ENCODE assay signal across 33 cellular contexts in the genomic region with DNA sequence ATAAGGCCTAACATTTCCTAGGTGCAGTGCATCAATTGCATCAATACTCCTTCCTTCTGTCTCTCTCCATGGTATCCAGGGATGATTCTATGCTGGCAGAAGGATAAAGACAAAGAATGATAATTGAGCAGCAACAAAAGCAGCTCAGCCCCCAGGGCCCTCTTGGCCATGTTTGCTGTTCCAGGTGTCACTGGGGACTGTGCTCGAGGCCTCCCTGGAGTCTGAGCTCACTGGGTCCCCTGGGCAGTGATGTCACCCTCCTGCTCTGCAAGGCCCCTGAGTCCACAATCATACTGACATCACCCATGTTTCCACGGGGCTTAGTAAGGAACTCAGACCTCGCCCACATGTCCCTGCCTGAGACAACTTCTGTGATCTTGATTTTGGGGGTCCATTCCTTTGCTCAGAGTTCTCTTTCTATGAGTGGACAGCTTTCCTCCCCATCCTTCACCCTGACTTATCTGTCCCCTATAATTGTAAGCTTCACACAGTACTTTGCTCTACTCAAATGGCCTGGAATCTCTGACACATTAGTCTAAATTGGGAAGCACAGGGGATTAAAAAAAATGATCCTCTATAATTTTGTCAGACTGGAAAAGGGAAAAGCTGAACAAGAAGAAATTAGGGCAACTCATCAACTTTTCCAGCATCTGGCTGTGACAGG. TPM values are rescaled to one million over a fixed set of nuclear protein-coding genes. Genes with fewer than 3 reads are reported as not detected.
A peak's percentile ranks its signal among the peaks of the same experiment; 100 is the strongest.
DNase-seq lines count a peak whose midpoint lies in the region; ATAC-seq, FAIRE-seq and TF ChIP-seq lines count a peak whose summit lies in the region.
"Had no signal": no experiment of that assay in that cellular context is flagged by ENCODE, and none has a peak within 500 bp of the region (broad histone marks: within the 10 kb centered on the region; RNA-seq: fewer than 3 reads in every experiment).

No MANE protein-coding gene starts in this region.

- intact Hi-C loops in GM12878 (cut with micrococcal nuclease; ENCODE audit: unreplicated experiment), result no loop called here

- H3K79me2 ChIP-seq in GM12878 (ENCODE audit: control insufficient read depth, insufficient read depth, low read length) (no peaks in the 10 kb centered on the region), trophoblast cell (ENCODE audit: control insufficient read depth, insufficient read depth, low read length, poor library complexity) (no peaks in the 10 kb centered on the region)

- in situ Hi-C loops in GM12878 (cut with MboI), result no loop called here

- no peak overlapping the region for H2BK5ac ChIP-seq in trophoblast cell (ENCODE audit: low read depth, low read length, poor library complexity)

- H3K18ac ChIP-seq in trophoblast cell (ENCODE audit: low read length), result no peak overlapping the region

- no peaks in the 10 kb centered on the region for H3K9me3 ChIP-seq in GM12878 (replicated peaks; ENCODE audit: control insufficient read depth, insufficient read depth, low read length)
- no peaks in the 10 kb centered on the region for H3K9me3 ChIP-seq in trophoblast cell (ENCODE audit: insufficient read depth, low read depth, low read length)
- H3K9me3 ChIP-seq in upper lobe of left lung, result no peaks in the 10 kb centered on the region
- H3K9me3 ChIP-seq: pancreas, upper lobe of right lung had no signal

- no peak overlapping the region for H2BK120ac ChIP-seq in trophoblast cell (ENCODE audit: insufficient read depth, low read length, poor library complexity)

- H3K23ac ChIP-seq in trophoblast cell (ENCODE audit: low read length), result no peak overlapping the region

- H3K4me1 ChIP-seq in GM12878 (ENCODE audit: control insufficient read depth, insufficient read depth, low read length), result peaks cover 6% of the 10 kb centered on the region; the same call in 1 of the 2 replicates
- no peaks in the 10 kb centered on the region for H3K4me1 ChIP-seq in trophoblast cell (ENCODE audit: control insufficient read depth in 1 of 2, insufficient read depth in 2 of 2, low read length in 2 of 2)
- no peaks in the 10 kb centered on the region for H3K4me1 ChIP-seq in upper lobe of left lung
- H3K4me1 ChIP-seq: gastroesophageal sphincter, pancreas, upper lobe of right lung had no signal

- no peak overlapping the region for H3K4ac ChIP-seq in trophoblast cell (ENCODE audit: low read depth, low read length)

- SMC1A ChIA-PET in GM12878 (lab: Charles Lee; ENCODE audit: uncharacterized antibody, unreplicated experiment), result interaction anchor here (0.6 kb wide), 1 partner anchor 165 kb away, joined by 4 read pairs; no protein-coding TSS in a partner anchor

- TF ChIP-seq EP300 in GM12878 (IDR thresholded peaks at IDR 0.05; ENCODE audit: borderline replicate concordance in 1 of 2, control insufficient read depth in 1 of 2, low read depth in 2 of 2, low read length in 2 of 2) (no peak), upper lobe of left lung (IDR thresholded peaks at IDR 0.05) (no peak)

- H3K27me3 Mint-ChIP-seq in activated T-cell treated with anti-CD3 and anti-CD28 coated beads, Interleukin-2, amount 50 U/mL, for 24 hours, result peaks cover 26% of the 10 kb centered on the region

- no peak for TF ChIP-seq CTCF in GM12878 (IDR thresholded peaks at IDR 0.05 in 2 of 3, conservative IDR thresholded peaks at IDR 0.05 in 1 of 3; ENCODE audit: control insufficient read depth in 2 of 3, extremely low read depth in 1 of 3, insufficient read depth in 1 of 3, low read depth in 3 of 3, low read length in 3 of 3)
- no peak for TF ChIP-seq CTCF in omental fat pad (IDR thresholded peaks at IDR 0.05)
- no peak for TF ChIP-seq CTCF in upper lobe of left lung (IDR thresholded peaks at IDR 0.05)

- H2AK5ac ChIP-seq in trophoblast cell (ENCODE audit: low read length), result no peak overlapping the region

- H2BK12ac ChIP-seq in trophoblast cell (ENCODE audit: low read length), result no peak overlapping the region

- 0 out of 3 replicates have a peak, but pooled peaks have one; percentile 40 for ATAC-seq in GM12878
- ATAC-seq in omental fat pad (ENCODE audit: low FRiP score), result no peak
- ATAC-seq in upper lobe of left lung (ENCODE audit: low FRiP score in 2 of 2), result no peak
- ATAC-seq: activated CD8-positive, alpha-beta T cell treated with anti-CD3 and anti-CD28 coated beads, Interleukin-2, amount 10 ng/mL, durations not matched to agents 7 days and 5 days; activated naive CD4-positive, alpha-beta T cell treated with anti-CD3 and anti-CD28 coated beads, Interleukin-2, amount 50 U/mL, for 72 hours; gastroesophageal sphincter; left colon; pancreas; upper lobe of right lung had no signal

- H3K4me3 Mint-ChIP-seq in activated T-cell treated with anti-CD3 and anti-CD28 coated beads, Interleukin-2, amount 50 U/mL, for 24 hours, result no peak overlapping the region
- H3K4me3 Mint-ChIP-seq: activated CD8-positive, alpha-beta T cell treated with anti-CD3 and anti-CD28 coated beads, Interleukin-2, amount 10 ng/mL, durations not matched to agents 7 days and 5 days; CD4-positive, CD25-positive, alpha-beta regulatory T cell; nephron had no signal

- H3K9me3 Mint-ChIP-seq in activated T-cell treated with anti-CD3 and anti-CD28 coated beads, Interleukin-2, amount 50 U/mL, for 24 hours, result no peaks in the 10 kb centered on the region
- H3K9me3 Mint-ChIP-seq: activated naive CD4-positive, alpha-beta T cell treated with anti-CD3 and anti-CD28 coated beads, Interleukin-2, amount 50 U/mL, for 72 hours; activated T-helper 2 cell treated with anti-CD3 and anti-CD28 coated beads, Interferon-gamma antibody, Interleukin-2, Interleukin-4, amounts not matched to agents 10 μg/mL and 5 μg/mL and 100 μg/mL, durations not matched to agents 14 hours and 24 hours and 36 hours; CD4-positive, CD25-positive, alpha-beta regulatory T cell; nephron had no signal

- 0% methylated on average over 3 of the region's 3 CpGs for WGBS in GM12878 (ENCODE audit: insufficient coverage, insufficient replicate concordance, low lambda C conversion rate, missing lambda C conversion rate)
- no CpG with 5 or more reads among the region's 3 CpGs for WGBS in trophoblast cell (ENCODE audit: extremely low coverage, insufficient coverage, insufficient read length)
- WGBS in upper lobe of left lung, 2 donors, result 63 to 69% methylated on average over 3 of the region's 3 CpGs

- H4K8ac ChIP-seq in trophoblast cell (ENCODE audit: low read depth, low read length), result no peak overlapping the region

- no peaks in the 10 kb centered on the region for H3K79me1 ChIP-seq in trophoblast cell (ENCODE audit: low read length)

- no peak overlapping the region for H3K14ac ChIP-seq in trophoblast cell (ENCODE audit: low read length)

- H3K27ac ChIP-seq in GM12878 (ENCODE audit: control insufficient read depth, insufficient read depth), result no peak overlapping the region
- H3K27ac ChIP-seq in trophoblast cell (ENCODE audit: low read depth, low read length), result no peak overlapping the region
- no peak overlapping the region for H3K27ac ChIP-seq in upper lobe of left lung
- H3K27ac ChIP-seq: gastroesophageal sphincter, pancreas, upper lobe of right lung, WERI-Rb-1 had no signal

- TF ChIP-seq POLR2A in GM12878 (IDR thresholded peaks at IDR 0.05; ENCODE audit: low read depth, low read length), result no peak
- TF ChIP-seq POLR2A in upper lobe of left lung (IDR thresholded peaks at IDR 0.05), result no peak

- H3K36me3 ChIP-seq in GM12878 (ENCODE audit: control insufficient read depth in 2 of 2, insufficient read depth in 2 of 2, low read length in 1 of 2) (no peaks in the 10 kb centered on the region), trophoblast cell (ENCODE audit: control insufficient read depth in 1 of 2, insufficient read depth in 2 of 2, low read length in 2 of 2) (no peaks in the 10 kb centered on the region), upper lobe of left lung (no peaks in the 10 kb centered on the region)
- H3K36me3 ChIP-seq: gastroesophageal sphincter, pancreas, upper lobe of right lung, WERI-Rb-1 had no signal

- H3K4me2 ChIP-seq in GM12878 (ENCODE audit: control insufficient read depth, insufficient read depth), result no peak overlapping the region
- H3K4me2 ChIP-seq in trophoblast cell (ENCODE audit: low read length), result no peak overlapping the region

- peak in 2 of 3 experiments; percentile 45 to 75 for DNase-seq in NCI-H1417 (lab: John Stamatoyannopoulos, UW)
- DNase-seq in NCI-H1417 treated with DMSO at 0.1 percent for 48 hours (lab: John Stamatoyannopoulos, UW), result no peak
- DNase-seq in NCI-H1436 treated with DMSO at 0.1 percent for 48 hours (lab: John Stamatoyannopoulos, UW), result peak; percentile 83
- DNase-seq in GM12878 (ENCODE audit: low read depth, low spot score), result no peak
- DNase-seq in trophoblast cell, result peak; percentile 87 to 92
- DNase-seq in omental fat pad (ENCODE audit: low spot score), result no peak
- DNase-seq in activated T-cell treated with anti-CD3 and anti-CD28 coated beads, Interleukin-2, amount 50 U/mL, for 24 hours, result no peak
- DNase-seq in upper lobe of left lung, result no peak
- DNase-seq: 8988T; activated CD4-positive, alpha-beta T cell treated with anti-CD3 and anti-CD28 coated beads for 4 hours; activated CD8-positive, alpha-beta T cell treated with anti-CD3 and anti-CD28 coated beads, Interleukin-2, amount 10 ng/mL, durations not matched to agents 7 days and 5 days; CD4-positive, CD25-positive, alpha-beta regulatory T cell; DMS 273 treated with DMSO at 0.1 percent for 48 hours; hypothalamus; IMR-90; left colon; mammary epithelial cell; MV-4-11; NCI-H187 treated with DMSO at 0.1 percent for 48 hours; NCI-H226; NCI-H748 treated with DMSO at 0.1 percent for 48 hours; pancreas; retina; SIG-M5; small intestine; stimulated activated naive CD4-positive, alpha-beta T cell; T1000; upper lobe of right lung; WERI-Rb-1 had no signal

- RAD21 ChIA-PET in GM12878 (lab: Charles Lee; ENCODE audit: unreplicated experiment), result no interaction called here

- POLR2A ChIA-PET in GM12878 (lab: Charles Lee), result no interaction called here

- CTCF ChIA-PET in GM12878 (lab: Yijun Ruan, JAX), result interaction anchor here (0.9 to 1.5 kb wide), 4 partner anchors 9 to 38 kb away, joined by 3 to 5 read pairs (median 4); no protein-coding TSS in a partner anchor

- no peak overlapping the region for H4K12ac ChIP-seq in trophoblast cell (ENCODE audit: low read depth, low read length)

- no peaks in the 10 kb centered on the region for H3K4me1 Mint-ChIP-seq in activated T-cell treated with anti-CD3 and anti-CD28 coated beads, Interleukin-2, amount 50 U/mL, for 24 hours (ENCODE audit: low read depth)
- H3K4me1 Mint-ChIP-seq: CD4-positive, CD25-positive, alpha-beta regulatory T cell; nephron had no signal

- H3K36me3 Mint-ChIP-seq in activated T-cell treated with anti-CD3 and anti-CD28 coated beads, Interleukin-2, amount 50 U/mL, for 24 hours (ENCODE audit: low read depth), result no peaks in the 10 kb centered on the region
- H3K36me3 Mint-ChIP-seq: activated naive CD4-positive, alpha-beta T cell treated with anti-CD3 and anti-CD28 coated beads, Interleukin-2, amount 50 U/mL, for 72 hours; CD4-positive, CD25-positive, alpha-beta regulatory T cell had no signal

- no peak for TF ChIP-seq RAD21 in GM12878 (IDR thresholded peaks at IDR 0.05; ENCODE audit: insufficient read depth, low read depth, low read length)

- H4K20me1 ChIP-seq in GM12878 (ENCODE audit: control insufficient read depth, insufficient read depth), result no peaks in the 10 kb centered on the region

- no peak overlapping the region for H4K91ac ChIP-seq in trophoblast cell (ENCODE audit: low read depth, low read length)

- BruUV-seq in GM12878 (replicated peaks; lab: Mats Ljungman, UMichigan), result no TSS peak

- H3K27ac Mint-ChIP-seq in activated T-cell treated with anti-CD3 and anti-CD28 coated beads, Interleukin-2, amount 50 U/mL, for 24 hours, result no peak overlapping the region
- H3K27ac Mint-ChIP-seq: activated CD8-positive, alpha-beta T cell treated with anti-CD3 and anti-CD28 coated beads, Interleukin-2, amount 10 ng/mL, durations not matched to agents 7 days and 5 days; activated naive CD4-positive, alpha-beta T cell treated with anti-CD3 and anti-CD28 coated beads, Interleukin-2, amount 50 U/mL, for 72 hours; activated T-helper 2 cell treated with anti-CD3 and anti-CD28 coated beads, Interferon-gamma antibody, Interleukin-2, Interleukin-4, amounts not matched to agents 10 μg/mL and 5 μg/mL and 100 μg/mL, durations not matched to agents 14 hours and 24 hours and 36 hours; CD4-positive, CD25-positive, alpha-beta regulatory T cell; nephron had no signal

- H3K9ac ChIP-seq in GM12878 (ENCODE audit: control insufficient read depth, insufficient read depth, low read length) (no peak overlapping the region), trophoblast cell (ENCODE audit: low read length) (no peak overlapping the region)

- no peak for FAIRE-seq in GM12878 (lab: Jason Lieb, UNC)
- FAIRE-seq: pancreas, small intestine had no signal

- no peaks in the 10 kb centered on the region; a peak in 1 of 4 replicates for H3K27me3 ChIP-seq in GM12878 (replicated peaks in 1 of 2; ENCODE audit: control insufficient read depth in 2 of 2, insufficient read depth in 2 of 2, low read length in 1 of 2)
- H3K27me3 ChIP-seq in trophoblast cell (ENCODE audit: insufficient read depth, low read length), result no peaks in the 10 kb centered on the region
- H3K27me3 ChIP-seq in upper lobe of left lung, result no peaks in the 10 kb centered on the region
- H3K27me3 ChIP-seq: pancreas, upper lobe of right lung had no signal

- H2AFZ ChIP-seq in GM12878 (ENCODE audit: control insufficient read depth, low read depth, low read length), result no peak overlapping the region
- H2AFZ ChIP-seq in trophoblast cell (ENCODE audit: insufficient read depth, low read length, poor library complexity), result no peak overlapping the region

- H3K4me3 ChIP-seq in GM12878 (no peak overlapping the region), trophoblast cell (ENCODE audit: low read depth, low read length) (no peak overlapping the region), upper lobe of left lung (no peak overlapping the region)
- H3K4me3 ChIP-seq: gastroesophageal sphincter, pancreas, upper lobe of right lung had no signal

RNA-seq across cellular contexts. Expression of gene EXOC6B, which starts 15.8 kb away (rescaled TPM):
- 10.1 and 10.5 TPM in 2 replicates for total RNA-seq in GM12878 (2013; cell fraction: nucleolus; rRNA removed)
- total RNA-seq in GM12878 (2014; rRNA removed) (1.1 and 1.3 TPM in 2 replicates), GM12878 (2014; rRNA removed; fragmentation: Illumina TruSeq; extraction: Trizol) (1.1 TPM in 2 replicates), GM12878 (2021) (1.8 and 2.3 TPM in 2 replicates), omental fat pad (10 to 100 TPM; 25.6 to 38.3 (median 30.1) TPM), upper lobe of left lung (10 to 100 TPM; 11.0 to 56.6 (median 24.0) TPM)
- 0.89 TPM for polyA plus RNA-seq in GM12878 (2011; ENCODE audit: low read depth)
- polyA plus RNA-seq in GM12878 (2011; rRNA removed) (2.2 and 2.3 TPM in 2 replicates), GM12878 (2014; fragmentation: Illumina TruSeq; extraction: Trizol) (1.1 and 1.2 TPM in 2 replicates), GM12878 (2014; fragmentation: Nextera tagmentation; extraction: Ambion mirVana) (under 1 TPM; 0.23 to 0.27 TPM), GM12878 (2014; rRNA removed) (0.72 and 2.1 TPM in 2 replicates), GM12878 (2016; fragmentation: Nextera tagmentation; extraction: Ambion mirVana) (1 to 10 TPM; 1.2 to 1.5 TPM)
- polyA plus RNA-seq in GM12878 (2011; cell fraction: cytosol; rRNA removed), result 1.3 and 2.3 TPM in 2 replicates
- 2.2 and 3.6 TPM in 2 replicates for polyA plus RNA-seq in GM12878 (2011; cell fraction: nucleus; rRNA removed)
- polyA plus RNA-seq in GM12878 (2012), result 1.2 and 1.4 TPM in 2 replicates
- 4.9 and 5.2 TPM in 2 replicates for polyA minus RNA-seq in GM12878 (2011; rRNA and poly(A)+ RNA removed)
- polyA minus RNA-seq in GM12878 (2011; cell fraction: cytosol; rRNA and poly(A)+ RNA removed), result 3.1 and 3.4 TPM in 2 replicates
- 3.3 and 5.0 TPM in 2 replicates for polyA minus RNA-seq in GM12878 (2011; cell fraction: nucleus; rRNA and poly(A)+ RNA removed)
- polyA plus RNA-seq in trophoblast cell (2013), result 42.5 and 42.6 TPM in 2 replicates

RNA-seq across cellular contexts. Expression of gene SPR, which starts 45.6 kb away (rescaled TPM):
- 0.78 and 1.1 TPM in 2 replicates for total RNA-seq in GM12878 (2013; cell fraction: nucleolus; rRNA removed)
- total RNA-seq in GM12878 (2014; rRNA removed), result 3.6 and 4.1 TPM in 2 replicates
- total RNA-seq in GM12878 (2014; rRNA removed; fragmentation: Illumina TruSeq; extraction: Trizol), result 1.8 and 2.0 TPM in 2 replicates
- 2.9 TPM in 2 replicates for total RNA-seq in GM12878 (2021)
- 0.49 TPM for polyA plus RNA-seq in GM12878 (2011; ENCODE audit: low read depth)
- 6.3 and 7.8 TPM in 2 replicates for polyA plus RNA-seq in GM12878 (2011; rRNA removed)
- polyA plus RNA-seq in GM12878 (2011; cell fraction: cytosol; rRNA removed), result 8.7 and 9.6 TPM in 2 replicates
- polyA plus RNA-seq in GM12878 (2011; cell fraction: nucleus; rRNA removed), result 5.0 and 5.3 TPM in 2 replicates
- 1.1 and 1.8 TPM in 2 replicates for polyA plus RNA-seq in GM12878 (2012)
- 1.1 and 1.8 TPM in 2 replicates for polyA plus RNA-seq in GM12878 (2014; fragmentation: Illumina TruSeq; extraction: Trizol)
- polyA plus RNA-seq in GM12878 (2014; fragmentation: Nextera tagmentation; extraction: Ambion mirVana), result 1 to 10 TPM in 1 of 2 experiments, under 1 TPM in 1; 0.68 to 1.3 TPM
- polyA plus RNA-seq in GM12878 (2014; rRNA removed), result 2.1 and 2.4 TPM in 2 replicates
- 1 to 10 TPM; 4.3 to 6.4 TPM for polyA plus RNA-seq in GM12878 (2016; fragmentation: Nextera tagmentation; extraction: Ambion mirVana)
- 3.9 and 5.2 TPM in 2 replicates for polyA minus RNA-seq in GM12878 (2011; rRNA and poly(A)+ RNA removed)
- 1.6 and 4.1 TPM in 2 replicates for polyA minus RNA-seq in GM12878 (2011; cell fraction: cytosol; rRNA and poly(A)+ RNA removed)
- polyA minus RNA-seq in GM12878 (2011; cell fraction: nucleus; rRNA and poly(A)+ RNA removed), result 1.1 and 2.1 TPM in 2 replicates
- polyA plus RNA-seq in trophoblast cell (2013), result 4.7 and 4.9 TPM in 2 replicates
- 10 to 100 TPM; 24.3 to 54.3 (median 42.8) TPM for total RNA-seq in omental fat pad
- 10 to 100 TPM; 26.2 to 49.2 (median 34.2) TPM for total RNA-seq in upper lobe of left lung
- total RNA-seq: CD4-positive, CD25-positive, alpha-beta regulatory T cell had no signal

Comparison
In these comparisons a context has a peak if more than half of its experiments do, and no peak if none do; other contexts are left out.
1. DNase-seq: peak in NCI-H1417 (2 of 3), NCI-H1436 treated with DMSO at 0.1 percent for 48 hours (single experiment) and trophoblast cell (2 of 2); none in NCI-H1417 treated with DMSO at 0.1 percent for 48 hours (single experiment), GM12878 (single experiment), omental fat pad (single experiment), activated T-cell treated with anti-CD3 and anti-CD28 coated beads, Interleukin-2, amount 50 U/mL, for 24 hours (single experiment) and upper lobe of left lung (0 of 2).
2. RNA of gene SPR, which starts 45.6 kb away (total RNA-seq): 24.3 to 54.3 TPM in omental fat pad and 26.2 to 49.2 TPM in upper lobe of left lung; 0.78 to 4.1 TPM in GM12878; every median in the first group is over 4 times any median in the second.